24 cellular contexts compared by ENCODE assay signal in the genomic region with DNA sequence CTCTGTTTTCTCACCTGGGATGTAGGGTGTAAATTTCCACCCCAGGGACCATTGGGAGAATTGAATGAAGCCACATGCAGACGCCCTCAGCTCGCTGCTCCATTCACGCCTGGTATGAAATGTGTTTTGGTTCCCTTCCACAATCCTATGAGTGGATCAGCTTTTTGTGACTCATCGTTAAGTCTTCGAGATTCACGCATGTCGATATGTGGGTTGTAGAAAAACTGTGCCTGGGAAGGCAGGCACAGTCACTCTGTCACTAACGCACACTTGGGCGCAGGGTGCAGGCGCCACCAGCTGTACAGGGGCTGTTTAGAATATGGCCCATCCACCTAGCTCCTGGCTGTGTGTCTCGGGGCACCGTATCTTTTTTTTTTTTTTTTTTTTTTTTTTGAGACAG.
DNase-seq lines count a peak whose midpoint lies in the region; ATAC-seq, FAIRE-seq and TF ChIP-seq lines count a peak whose summit lies in the region.
"Had no signal": no experiment of that assay in that cellular context is flagged by ENCODE, and none has a peak within 500 bp of the region (broad histone marks: within the 10 kb centered on the region; RNA-seq: fewer than 3 reads in every experiment).

No MANE protein-coding gene starts in this region.

- DNase-seq in activated CD8-positive, alpha-beta T cell treated with anti-CD3 and anti-CD28 coated beads for 36 hours = no peak
- no peak for DNase-seq in activated CD8-positive, alpha-beta T cell treated with anti-CD3 and anti-CD28 coated beads, Interleukin-2, amount 10 ng/mL, durations not matched to agents 7 days and 5 days
- peak; percentile 16 for DNase-seq in astrocyte of the cerebellum (ENCODE audit: low read depth)
- DNase-seq in iris pigment epithelial cell (ENCODE audit: low read depth) = peak; percentile 23
- DNase-seq in urothelium cell line (ENCODE audit: low spot score) = peak; percentile 56
- no peak for DNase-seq in stimulated activated naive CD4-positive, alpha-beta T cell (lab: John Stamatoyannopoulos, UW)
- no peak for DNase-seq in T-helper 17 cell
- DNase-seq: effector CD8-positive, alpha-beta T cell; H7; naive B cell; NCI-H1694 treated with DMSO at 0.1 percent for 48 hours; NCI-H226; OCI-M1; ovary; SHP77 treated with DMSO at 0.1 percent for 48 hours; stimulated activated CD4-positive, alpha-beta T cell treated with anti-CD3 and anti-CD28 coated beads, Interleukin-15, amount 100 ng/mL, for 24 hours; T-cell; upper lobe of right lung had no signal

- no peaks in the 10 kb centered on the region for H3K9me3 ChIP-seq in T-helper 17 cell (ENCODE audit: control insufficient read depth, low read length, poor library complexity, severe bottlenecking)
- H3K9me3 ChIP-seq: ovary, right atrium auricular region, upper lobe of right lung had no signal

- H3K4me1 Mint-ChIP-seq in activated CD8-positive, alpha-beta T cell treated with anti-CD3 and anti-CD28 coated beads for 36 hours (ENCODE audit: low read depth) = no peaks in the 10 kb centered on the region
- peaks cover 5% of the 10 kb centered on the region for H3K4me1 Mint-ChIP-seq in activated CD8-positive, alpha-beta T cell treated with anti-CD3 and anti-CD28 coated beads, Interleukin-2, amount 10 ng/mL, durations not matched to agents 7 days and 5 days (ENCODE audit: low read depth)
- H3K4me1 Mint-ChIP-seq in T-helper 17 cell = peaks cover 2% of the 10 kb centered on the region
- H3K4me1 Mint-ChIP-seq: naive B cell had no signal

- ATAC-seq in activated CD8-positive, alpha-beta T cell treated with anti-CD3 and anti-CD28 coated beads for 36 hours = peak; percentile 27
- ATAC-seq in activated CD8-positive, alpha-beta T cell treated with anti-CD3 and anti-CD28 coated beads, Interleukin-2, amount 10 ng/mL, durations not matched to agents 7 days and 5 days = no peak
- ATAC-seq in HG03342 (IDR thresholded peaks at IDR 0.05; ENCODE audit: unreplicated experiment) = no peak
- ATAC-seq in T-helper 17 cell = no peak
- ATAC-seq: T-cell, upper lobe of right lung had no signal

- FAIRE-seq in urothelium cell line (lab: Jason Lieb, UNC) = no peak
- FAIRE-seq: A204.1, TTC549 had no signal

- intact Hi-C loops in activated CD8-positive, alpha-beta T cell treated with anti-CD3 and anti-CD28 coated beads for 36 hours (cut with micrococcal nuclease) = no loop called here

- no peaks in the 10 kb centered on the region for H3K9me3 Mint-ChIP-seq in activated CD8-positive, alpha-beta T cell treated with anti-CD3 and anti-CD28 coated beads for 36 hours
- H3K9me3 Mint-ChIP-seq in activated CD8-positive, alpha-beta T cell treated with anti-CD3 and anti-CD28 coated beads, Interleukin-2, amount 10 ng/mL, durations not matched to agents 7 days and 5 days (ENCODE audit: insufficient read depth) = no peaks in the 10 kb centered on the region
- H3K9me3 Mint-ChIP-seq: brain, naive B cell, T-cell had no signal

- H3K36me3 Mint-ChIP-seq in activated CD8-positive, alpha-beta T cell treated with anti-CD3 and anti-CD28 coated beads for 36 hours (ENCODE audit: low read depth) = no peaks in the 10 kb centered on the region
- H3K36me3 Mint-ChIP-seq in activated CD8-positive, alpha-beta T cell treated with anti-CD3 and anti-CD28 coated beads, Interleukin-2, amount 10 ng/mL, durations not matched to agents 7 days and 5 days (ENCODE audit: low read depth) = no peaks in the 10 kb centered on the region
- H3K36me3 Mint-ChIP-seq in T-helper 17 cell (ENCODE audit: low read depth) = no peaks in the 10 kb centered on the region
- H3K36me3 Mint-ChIP-seq: activated naive CD8-positive, alpha-beta T cell; T-cell had no signal

- POLR2A ChIA-PET in activated CD8-positive, alpha-beta T cell treated with anti-CD3 and anti-CD28 coated beads for 36 hours (lab: Charles Lee) = no interaction called here
- POLR2A ChIA-PET in activated CD8-positive, alpha-beta T cell treated with anti-CD3 and anti-CD28 coated beads, Interleukin-2, amount 10 ng/mL, durations not matched to agents 7 days and 5 days (lab: Charles Lee) = no interaction called here

- TF ChIP-seq CTCF in activated CD8-positive, alpha-beta T cell treated with anti-CD3 and anti-CD28 coated beads for 36 hours (IDR thresholded peaks at IDR 0.05) = no peak
- TF ChIP-seq CTCF in astrocyte of the cerebellum (IDR thresholded peaks at IDR 0.05; ENCODE audit: low read depth, low read length, missing control alignments) = no peak

- CTCF ChIA-PET in activated CD8-positive, alpha-beta T cell treated with anti-CD3 and anti-CD28 coated beads for 36 hours (lab: Charles Lee) = no interaction called here
- CTCF ChIA-PET in activated CD8-positive, alpha-beta T cell treated with anti-CD3 and anti-CD28 coated beads, Interleukin-2, amount 10 ng/mL, durations not matched to agents 7 days and 5 days (lab: Charles Lee) = no interaction called here

- in situ Hi-C loops in astrocyte of the cerebellum (cut with HindIII; ENCODE audit: low sequenced_read_pairs) = no loop called here

- no peaks in the 10 kb centered on the region for H3K27me3 Mint-ChIP-seq in activated CD8-positive, alpha-beta T cell treated with anti-CD3 and anti-CD28 coated beads for 36 hours
- no peaks in the 10 kb centered on the region for H3K27me3 Mint-ChIP-seq in activated CD8-positive, alpha-beta T cell treated with anti-CD3 and anti-CD28 coated beads, Interleukin-2, amount 10 ng/mL, durations not matched to agents 7 days and 5 days (ENCODE audit: low read depth)
- H3K27me3 Mint-ChIP-seq in T-helper 17 cell = no peaks in the 10 kb centered on the region
- H3K27me3 Mint-ChIP-seq: activated naive CD8-positive, alpha-beta T cell; brain; naive B cell; T-cell had no signal

- H3K27ac Mint-ChIP-seq in activated CD8-positive, alpha-beta T cell treated with anti-CD3 and anti-CD28 coated beads for 36 hours = no peak overlapping the region
- no peak overlapping the region for H3K27ac Mint-ChIP-seq in activated CD8-positive, alpha-beta T cell treated with anti-CD3 and anti-CD28 coated beads, Interleukin-2, amount 10 ng/mL, durations not matched to agents 7 days and 5 days
- H3K27ac Mint-ChIP-seq in T-helper 17 cell = no peak overlapping the region
- H3K27ac Mint-ChIP-seq: activated naive CD8-positive, alpha-beta T cell; naive B cell; T-cell had no signal

- H3K4me3 Mint-ChIP-seq in activated CD8-positive, alpha-beta T cell treated with anti-CD3 and anti-CD28 coated beads for 36 hours = no peak overlapping the region
- H3K4me3 Mint-ChIP-seq in activated CD8-positive, alpha-beta T cell treated with anti-CD3 and anti-CD28 coated beads, Interleukin-2, amount 10 ng/mL, durations not matched to agents 7 days and 5 days = no peak overlapping the region
- H3K4me3 Mint-ChIP-seq in T-helper 17 cell = no peak overlapping the region
- H3K4me3 Mint-ChIP-seq: activated naive CD8-positive, alpha-beta T cell; brain; naive B cell; T-cell had no signal

- no peak overlapping the region for H3K4me3 ChIP-seq in astrocyte of the cerebellum (ENCODE audit: low read depth, low read length)
- H3K4me3 ChIP-seq: ovary, right atrium auricular region, upper lobe of right lung had no signal

Comparison
In these comparisons a context has a peak if more than half of its experiments do, and no peak if none do; other contexts are left out.
1. DNase-seq: peak in astrocyte of the cerebellum (single experiment), iris pigment epithelial cell (single experiment) and urothelium cell line (single experiment); none in activated CD8-positive, alpha-beta T cell treated with anti-CD3 and anti-CD28 coated beads for 36 hours (single experiment), activated CD8-positive, alpha-beta T cell treated with anti-CD3 and anti-CD28 coated beads, Interleukin-2, amount 10 ng/mL, durations not matched to agents 7 days and 5 days (single experiment), stimulated activated naive CD4-positive, alpha-beta T cell (0 of 6) and T-helper 17 cell (0 of 3).